10 cellular contexts compared by ENCODE assay signal in the genomic region with DNA sequence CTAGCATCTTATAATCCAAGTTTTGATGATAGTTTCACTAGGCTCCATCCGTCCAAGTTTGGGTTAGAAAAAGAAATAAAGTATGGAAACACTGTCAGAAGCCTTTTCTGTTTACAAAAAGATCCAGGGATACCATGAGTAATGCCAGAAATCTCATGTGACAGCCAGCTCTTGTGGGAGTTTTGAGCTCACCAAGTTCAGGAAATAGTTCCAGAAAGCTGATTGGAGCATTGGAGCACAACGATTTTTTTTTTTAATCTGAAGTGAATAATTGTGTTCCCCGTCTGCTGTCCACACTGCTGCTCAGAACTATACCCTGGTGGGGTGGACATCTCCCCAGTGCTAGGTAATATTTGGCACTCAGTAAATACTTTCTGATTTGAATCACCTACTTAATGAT.
DNase-seq lines count a peak whose midpoint lies in the region; ATAC-seq, FAIRE-seq and TF ChIP-seq lines count a peak whose summit lies in the region.
"Had no signal": no experiment of that assay in that cellular context is flagged by ENCODE, and none has a peak within 500 bp of the region (broad histone marks: within the 10 kb centered on the region; RNA-seq: fewer than 3 reads in every experiment).

No MANE protein-coding gene starts in this region.

- H3K9me3 ChIP-seq in psoas muscle = no peaks in the 10 kb centered on the region

- H3K4me1 ChIP-seq in psoas muscle = peaks cover 40% of the 10 kb centered on the region

- no peaks in the 10 kb centered on the region for H3K36me3 ChIP-seq in psoas muscle (ENCODE audit: insufficient read depth in 1 of 2, low read depth in 1 of 2)

- H3K4me3 ChIP-seq in AG09309 (ENCODE audit: control insufficient read depth, low read depth, low read length) (no peak overlapping the region), psoas muscle (no peak overlapping the region)

- H3K27me3 ChIP-seq in psoas muscle (ENCODE audit: insufficient read depth in 3 of 3, low read length in 2 of 3) = no peaks in the 10 kb centered on the region

- TF ChIP-seq CTCF in AG09309 (IDR thresholded peaks at IDR 0.05; ENCODE audit: control insufficient read depth, insufficient read depth, low read depth, low read length, missing control alignments) (no peak), psoas muscle (IDR thresholded peaks at IDR 0.05) (no peak)

- DNase-seq in AG09309 (ENCODE audit: low read depth) (peak; percentile 66), globus pallidus (ENCODE audit: low spot score) (peak; percentile 81), psoas muscle (no peak), HuH-7.5 (ENCODE audit: low spot score) (no peak), GM19239 (ENCODE audit: insufficient read length, low spot score) (no peak)
- DNase-seq in activated CD4-positive, alpha-beta T cell treated with anti-CD3 and anti-CD28 coated beads, Interleukin-2, amount 50 U/mL, for 4 hours = no peak
- DNase-seq: NCI-H1694 treated with DMSO at 0.1 percent for 48 hours, SW 1271 had no signal

- FAIRE-seq in GM19239 (lab: Jason Lieb, UNC) = no peak

- H3K27ac ChIP-seq in angular gyrus (ENCODE audit: low read depth, low read length) (peak overlapping the region; percentile 80), psoas muscle (peak overlapping the region; percentile 39)

- intact Hi-C loops in psoas muscle (cut with DNase I) = loop anchor here (10.0 kb wide), 2 partner anchors 114 to 134 kb away; no protein-coding TSS in a partner anchor

- WGBS in psoas muscle, 3 donors = 11 to 22% (median 14%) methylated on average over 3 of the region's 3 CpGs

- ATAC-seq in psoas muscle = peak; percentile 14 to 56 (median 28)
- ATAC-seq in HG03432 (IDR thresholded peaks at IDR 0.05; ENCODE audit: unreplicated experiment) = no peak

Comparison
In these comparisons a context has a peak if more than half of its experiments do, and no peak if none do; other contexts are left out.
1. DNase-seq: peak in AG09309 (single experiment) and globus pallidus (single experiment); none in psoas muscle (0 of 2), HuH-7.5 (single experiment), GM19239 (single experiment) and activated CD4-positive, alpha-beta T cell treated with anti-CD3 and anti-CD28 coated beads, Interleukin-2, amount 50 U/mL, for 4 hours (0 of 2).